1 cellular context compared by ENCODE assay signal in the genomic region with DNA sequence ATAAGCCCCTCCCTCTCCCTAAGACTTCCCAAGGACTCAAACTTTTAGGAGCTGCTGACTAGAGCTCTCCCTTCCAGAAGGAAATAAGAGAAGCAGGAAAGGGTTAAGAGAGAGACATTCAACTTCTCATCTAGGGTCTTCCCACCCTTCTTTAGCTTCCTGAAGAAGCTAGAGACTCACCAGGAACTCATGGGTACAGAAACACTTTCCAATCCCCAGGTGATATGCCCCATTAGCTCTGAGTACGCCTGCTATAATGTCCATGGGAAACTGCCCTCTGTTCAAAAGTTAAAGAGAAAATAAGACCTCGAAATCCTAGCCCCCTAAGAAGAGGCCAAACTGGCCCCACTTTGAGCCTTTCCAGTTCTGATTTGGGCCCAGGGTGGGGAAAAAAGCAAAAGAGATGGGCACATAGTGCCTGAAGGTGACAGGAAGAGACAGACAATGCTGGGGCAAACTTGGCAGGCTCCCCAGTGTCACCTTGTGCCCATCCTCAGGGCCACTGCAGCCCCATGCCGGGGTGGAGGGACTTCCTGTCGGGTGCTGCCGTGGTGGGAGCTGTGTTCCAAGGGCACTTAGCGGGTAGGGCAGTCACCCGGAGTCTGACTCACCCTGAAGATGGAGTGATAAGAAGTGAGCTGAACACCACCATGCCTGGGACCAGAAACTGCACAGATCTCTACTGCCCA.
TF ChIP-seq lines count a peak whose summit lies in the region.

No MANE protein-coding gene starts in this region.

TF ChIP-seq in IMR-90, 13 proteins besides CTCF, POLR2A, EP300 and RAD21:
- no peak for TF ChIP-seq RFX5 (IDR thresholded peaks at IDR 0.05; ENCODE audit: low read depth, low read length)
- TF ChIP-seq NFE2L2 (IDR thresholded peaks at IDR 0.05; ENCODE audit: low read depth, low read length), result no peak
- no peak for TF ChIP-seq CHD1 (IDR thresholded peaks at IDR 0.05; ENCODE audit: low read depth, low read length)
- TF ChIP-seq FOS (IDR thresholded peaks at IDR 0.05; ENCODE audit: low read depth, low read length), result no peak
- no peak for TF ChIP-seq MAFK (IDR thresholded peaks at IDR 0.05; ENCODE audit: low read depth, low read length)
- TF ChIP-seq USF2 (IDR thresholded peaks at IDR 0.05; ENCODE audit: low read depth, low read length), result no peak
- TF ChIP-seq MXI1 (IDR thresholded peaks at IDR 0.05; ENCODE audit: borderline replicate concordance, low read depth, low read length), result no peak
- no peak for TF ChIP-seq BHLHE40 (IDR thresholded peaks at IDR 0.05; ENCODE audit: low read depth, low read length)
- TF ChIP-seq MAZ (IDR thresholded peaks at IDR 0.05; ENCODE audit: borderline replicate concordance, low read depth, low read length), result no peak
- no peak for TF ChIP-seq ELK1 (IDR thresholded peaks at IDR 0.05; ENCODE audit: borderline replicate concordance, low read depth, low read length)
- no peak for TF ChIP-seq RCOR1 (IDR thresholded peaks at IDR 0.05; ENCODE audit: insufficient replicate concordance, low read length)
- TF ChIP-seq CEBPB (IDR thresholded peaks at IDR 0.05; ENCODE audit: low read depth, low read length), result no peak
- TF ChIP-seq SMC3 (IDR thresholded peaks at IDR 0.05; ENCODE audit: low read depth, low read length), result no peak
TF ChIP-seq in IMR-90: peak in this region for 0.
